Comparison of ENCODE assay signal across 1 cellular context in genomic region chr1:42379794-42380616, GRCh38.
TF ChIP-seq lines count a peak whose summit lies in the region.

No MANE protein-coding gene starts in this region.

TF ChIP-seq in HEK293, 187 proteins besides CTCF, POLR2A, EP300 and RAD21 (continued from another document):
- TF ChIP-seq REST (tag by site-specific recombination; IDR thresholded peaks at IDR 0.05): peak; percentile 94
- no peak for TF ChIP-seq ZNF664 (tag by site-specific recombination; IDR thresholded peaks at IDR 0.05)
- 0 out of 2 replicates have a peak, but pooled peaks have one; percentile 37 for TF ChIP-seq ZBTB48 (tag by site-specific recombination; IDR thresholded peaks at IDR 0.05)
- no peak for TF ChIP-seq SP7 (tag by site-specific recombination; IDR thresholded peaks at IDR 0.05)
- peak; percentile 66; the same call in 1 of the 2 replicates for TF ChIP-seq ZNF423 (tag by site-specific recombination; IDR thresholded peaks at IDR 0.05)
- no peak for TF ChIP-seq ZNF311 (tag by site-specific recombination; IDR thresholded peaks at IDR 0.05; ENCODE audit: borderline replicate concordance)
- TF ChIP-seq ZNF10 (tag by site-specific recombination; IDR thresholded peaks at IDR 0.05): no peak
- no peak for TF ChIP-seq PRDM1 (tag by site-specific recombination; IDR thresholded peaks at IDR 0.05)
- TF ChIP-seq ZNF274 (IDR thresholded peaks at IDR 0.05; ENCODE audit: low read length): no peak
- no peak for TF ChIP-seq ZNF274 (tag by site-specific recombination; IDR thresholded peaks at IDR 0.05; ENCODE audit: borderline replicate concordance)
- TF ChIP-seq ZSCAN30 (tag by site-specific recombination; IDR thresholded peaks at IDR 0.05): 0 out of 2 replicates have a peak, but pooled peaks have one; percentile 33
- no peak for TF ChIP-seq ZNF488 (tag by site-specific recombination; IDR thresholded peaks at IDR 0.05)
- TF ChIP-seq HOXA7 (CRISPR knock-in tag; IDR thresholded peaks at IDR 0.05; ENCODE audit: borderline replicate concordance): no peak
- peak; percentile 53; the same call in 1 of the 2 replicates for TF ChIP-seq PATZ1 (tag by site-specific recombination; IDR thresholded peaks at IDR 0.05)
- peak; percentile 58 for TF ChIP-seq ZFHX2 (tag by site-specific recombination; conservative IDR thresholded peaks at IDR 0.05)
- TF ChIP-seq ZBTB17 (tag by site-specific recombination; IDR thresholded peaks at IDR 0.05): peak; percentile 43; the same call in 1 of the 2 replicates
- no peak for TF ChIP-seq ZNF600 (tag by site-specific recombination; IDR thresholded peaks at IDR 0.05)
- no peak for TF ChIP-seq ZNF585B (tag by site-specific recombination; IDR thresholded peaks at IDR 0.05)
- 0 out of 2 replicates have a peak, but pooled peaks have one; percentile 24 for TF ChIP-seq ZNF24 (tag by site-specific recombination; IDR thresholded peaks at IDR 0.05)
- TF ChIP-seq ZIC2 (tag by site-specific recombination; IDR thresholded peaks at IDR 0.05): peak; percentile 55
- TF ChIP-seq ZNF2 (tag by site-specific recombination; IDR thresholded peaks at IDR 0.05): no peak
- no peak for TF ChIP-seq ZNF280C (tag by site-specific recombination; IDR thresholded peaks at IDR 0.05)
- peak; percentile 89 for TF ChIP-seq ZNF335 (tag by site-specific recombination; conservative IDR thresholded peaks at IDR 0.05)
- TF ChIP-seq ZFP69B (tag by site-specific recombination; IDR thresholded peaks at IDR 0.05): no peak
- no peak for TF ChIP-seq ZNF645 (tag by site-specific recombination; IDR thresholded peaks at IDR 0.05)
- peak; percentile 46 for TF ChIP-seq EGR2 (tag by site-specific recombination; IDR thresholded peaks at IDR 0.05; ENCODE audit: low read depth)
- no peak for TF ChIP-seq ZNF157 (tag by site-specific recombination; IDR thresholded peaks at IDR 0.05)
- peak; percentile 65 for TF ChIP-seq ZNF398 (tag by site-specific recombination; IDR thresholded peaks at IDR 0.05)
- TF ChIP-seq ZNF785 (tag by site-specific recombination; IDR thresholded peaks at IDR 0.05): no peak
- TF ChIP-seq ZBTB1 (tag by site-specific recombination; IDR thresholded peaks at IDR 0.05): no peak
- 0 out of 2 replicates have a peak, but pooled peaks have one; percentile 39 for TF ChIP-seq KLF16 (tag by site-specific recombination; IDR thresholded peaks at IDR 0.05)
- TF ChIP-seq ZBTB11 (tag by site-specific recombination; conservative IDR thresholded peaks at IDR 0.05; ENCODE audit: low read depth): peak; percentile 36; the same call in 1 of the 2 replicates
- peak; percentile 34; the same call in 1 of the 2 replicates for TF ChIP-seq SP3 (tag by site-specific recombination; IDR thresholded peaks at IDR 0.05)
- TF ChIP-seq ZBTB26 (tag by site-specific recombination; optimal IDR thresholded peaks at IDR 0.05): no peak
- peak; percentile 68 for TF ChIP-seq SP2 (tag by site-specific recombination; IDR thresholded peaks at IDR 0.05)
- no peak for TF ChIP-seq ZNF791 (tag by site-specific recombination; IDR thresholded peaks at IDR 0.05)
